ENCODE assay signal across 9 cellular contexts in genomic region chr2:209426432-209426831, GRCh38. TPM values are rescaled to one million over a fixed set of nuclear protein-coding genes. Genes with fewer than 3 reads are reported as not detected.
A peak's percentile ranks its signal among the peaks of the same experiment; 100 is the strongest.
DNase-seq lines count a peak whose midpoint lies in the region; ATAC-seq, FAIRE-seq and TF ChIP-seq lines count a peak whose summit lies in the region.
"Had no signal": no experiment of that assay in that cellular context is flagged by ENCODE, and none has a peak within 500 bp of the region (broad histone marks: within the 10 kb centered on the region; RNA-seq: fewer than 3 reads in every experiment).

No MANE protein-coding gene starts in this region.

- DNase-seq in G401 (ENCODE audit: low spot score) (peak; percentile 76), NCI-H226 (peak; percentile 33), bronchial epithelial cell (ENCODE audit: low read depth) (peak; percentile 94), mesendoderm (peak; percentile 96)
- DNase-seq in activated effector memory CD4-positive, alpha-beta T cell treated with anti-CD3 and anti-CD28 coated beads, Interleukin-2, amount 50 U/mL, for 16 hours: no peak

- H3K27ac ChIP-seq in mesendoderm (ENCODE audit: low read depth, low read length): no peak overlapping the region

- no peak overlapping the region for H3K56ac ChIP-seq in mesendoderm (ENCODE audit: low read length)

- no peak for TF ChIP-seq CTCF in bronchial epithelial cell (IDR thresholded peaks at IDR 0.05; ENCODE audit: insufficient read depth, low read length, severe bottlenecking)

- in situ Hi-C loops in G401 (cut with HindIII; ENCODE audit: low sequenced_read_pairs): no loop called here

- no peak overlapping the region for H3K4me3 ChIP-seq in bronchial epithelial cell (ENCODE audit: low read depth, low read length)
- no peak overlapping the region for H3K4me3 ChIP-seq in mesendoderm (ENCODE audit: low read length)

- no peak overlapping the region for H2BK15ac ChIP-seq in mesendoderm (replicated peaks; ENCODE audit: low read depth)

- H3K36me3 ChIP-seq in bronchial epithelial cell (ENCODE audit: control insufficient read depth, insufficient read depth, low read length): no peaks in the 10 kb centered on the region
- H3K36me3 ChIP-seq in mesendoderm (ENCODE audit: control insufficient read depth, insufficient read depth, low read length): no peaks in the 10 kb centered on the region

- H3K4me1 ChIP-seq in mesendoderm (ENCODE audit: control insufficient read depth, low read depth, low read length): no peaks in the 10 kb centered on the region

- H3K18ac ChIP-seq in mesendoderm (ENCODE audit: low read length): no peak overlapping the region

- no peak overlapping the region for H4K8ac ChIP-seq in mesendoderm (ENCODE audit: low read depth, low read length)

- H3K79me2 ChIP-seq in mesendoderm (ENCODE audit: control insufficient read depth, insufficient read depth, low read length): no peaks in the 10 kb centered on the region

- H3K27me3 ChIP-seq in bronchial epithelial cell (ENCODE audit: control insufficient read depth, insufficient read depth, low read length) (no peaks in the 10 kb centered on the region), mesendoderm (ENCODE audit: insufficient read depth, low read length, poor library complexity) (no peaks in the 10 kb centered on the region)

- H2BK5ac ChIP-seq in mesendoderm (ENCODE audit: low read length): no peak overlapping the region

- no peaks in the 10 kb centered on the region for H3K79me1 ChIP-seq in mesendoderm (ENCODE audit: low read length)

- ATAC-seq in HG03196 (IDR thresholded peaks at IDR 0.05; ENCODE audit: unreplicated experiment) (no peak), GM21423 (IDR thresholded peaks at IDR 0.05; ENCODE audit: unreplicated experiment) (no peak), GM21576 (IDR thresholded peaks at IDR 0.05; ENCODE audit: unreplicated experiment) (no peak)
- ATAC-seq: Right ventricle myocardium inferior had no signal

- no peak overlapping the region for H3K4ac ChIP-seq in mesendoderm (ENCODE audit: low read depth, low read length)

- no peak overlapping the region for H4K5ac ChIP-seq in mesendoderm (ENCODE audit: low read length)

- no peak overlapping the region for H3K9ac ChIP-seq in mesendoderm (ENCODE audit: low read length)

- no peak overlapping the region for H3K4me2 ChIP-seq in mesendoderm (ENCODE audit: low read length)

- H3K23ac ChIP-seq in mesendoderm (ENCODE audit: low read length): no peak overlapping the region

- no peak overlapping the region for H2AK5ac ChIP-seq in mesendoderm (ENCODE audit: low read length)

- no peak overlapping the region for H2BK120ac ChIP-seq in mesendoderm (ENCODE audit: low read depth, low read length)

- peak; percentile 68 for FAIRE-seq in bronchial epithelial cell (lab: Jason Lieb, UNC)

RNA-seq across cellular contexts. Expression of gene MAP2, which starts 2.6 kb away (rescaled TPM):
- total RNA-seq in G401 (2014; rRNA removed; shearing (Covaris generic)): not detected in 2 replicates
- total RNA-seq in bronchial epithelial cell: 8.2 and 33.7 TPM in 2 replicates
- 0.81 TPM for polyA plus RNA-seq in mesendoderm (2013, experiment 1 of 2)
- polyA plus RNA-seq in mesendoderm (2013, experiment 2 of 2): 1.1 TPM
